In the genomic region with DNA sequence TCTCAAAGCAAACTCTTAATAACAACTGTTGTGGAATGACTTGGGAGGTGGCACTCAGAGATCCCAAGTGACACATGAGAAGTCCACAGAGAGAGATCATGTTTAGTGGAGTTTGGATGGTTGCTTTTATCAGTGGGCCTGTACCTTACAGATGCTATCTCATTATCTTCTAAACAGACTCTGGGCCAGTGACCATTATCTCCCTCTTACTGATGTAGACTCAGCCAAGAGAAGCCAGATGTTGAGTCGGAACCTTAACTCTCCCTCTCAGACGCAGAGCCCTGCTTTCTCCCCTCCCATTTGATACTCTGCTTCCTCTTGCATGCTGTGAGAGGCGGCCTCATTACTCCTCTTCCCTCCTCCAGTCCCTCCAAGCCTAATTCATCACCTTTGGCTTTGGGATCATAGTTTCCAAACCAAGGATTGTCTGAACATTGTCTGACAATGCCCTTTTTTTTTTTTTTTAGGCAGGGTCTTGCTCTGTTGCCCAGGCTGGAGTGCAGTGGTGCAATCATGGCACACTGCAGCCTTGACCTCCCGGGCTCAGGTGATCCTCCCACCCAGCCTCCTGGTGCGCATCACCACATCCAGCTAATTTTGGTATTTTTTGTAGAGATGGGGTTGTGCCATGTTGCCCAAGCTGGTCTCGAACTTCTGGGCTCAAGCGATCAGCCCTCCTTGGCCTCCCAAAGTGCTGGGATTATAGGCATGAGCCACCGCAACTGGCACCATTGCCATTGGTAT, we compare ENCODE assay signal across 20 cellular contexts. TPM values are rescaled to one million over a fixed set of nuclear protein-coding genes. Genes with fewer than 3 reads are reported as not detected.
DNase-seq lines count a peak whose midpoint lies in the region; ATAC-seq and TF ChIP-seq lines count a peak whose summit lies in the region.
"Had no signal": no experiment of that assay in that cellular context is flagged by ENCODE, and none has a peak within 500 bp of the region (broad histone marks: within the 10 kb centered on the region; RNA-seq: fewer than 3 reads in every experiment).

No MANE protein-coding gene starts in this region.

- in situ Hi-C loops in gastrocnemius medialis (cut with MboI; ENCODE audit: low sequenced_read_pairs in 4 of 4): loop anchor here (5.0 to 25.0 kb wide), 4 partner anchors 53 to 143 kb away; partner anchors contain the start of genes FLOT1 (in 3 of the 4) and IER3 (in 3 of the 4)

- peaks cover 35 to 45% of the 10 kb centered on the region in 2 donors for H3K4me1 ChIP-seq in gastrocnemius medialis

- peak; percentile 9 for DNase-seq in activated CD4-positive, CD25-positive, alpha-beta regulatory T cell treated with anti-CD3 and anti-CD28 coated beads, Interleukin-2, amount 50 U/mL, for 72 hours
- DNase-seq in activated T-helper 1 cell treated with anti-CD3 and anti-CD28 coated beads, Interleukin-12 subunit alpha, Interleukin-12 subunit beta, Interleukin-2, Interleukin-4 antibody, amounts not matched to agents 30 ng/mL and 10 ng/mL and 1 ng/mL, durations not matched to agents 14 hours and 24 hours and 36 hours (ENCODE audit: low spot score): no peak
- DNase-seq in left lobe of liver (ENCODE audit: low spot score) (peak; percentile 6), gastrocnemius medialis (no peak), retina (no peak)
- no peak for DNase-seq in stimulated activated CD4-positive, alpha-beta T cell treated with anti-CD3 and anti-CD28 coated beads, Interleukin-1b, Interleukin-23, amount 100 ng/mL, for 48 hours
- no peak for DNase-seq in T-helper 2 cell treated with Interferon-gamma antibody and Interleukin-4, amounts not matched to agents 5 μg/mL and 100 μg/mL, for 36 hours (ENCODE audit: low spot score)
- DNase-seq: foreskin melanocyte; HFFc6; immature natural killer cell; Karpas-422; mammary epithelial cell; NCI-H446 treated with DMSO at 0.1 percent for 48 hours; stimulated activated CD4-positive, alpha-beta T cell treated with anti-CD3 and anti-CD28 coated beads, Interleukin-12 subunit alpha, Interleukin-12 subunit beta, amount 100 ng/mL, for 4 hours had no signal

- ATAC-seq in activated CD4-positive, CD25-positive, alpha-beta regulatory T cell treated with anti-CD3 and anti-CD28 coated beads, Interleukin-2, amount 50 U/mL, for 24 hours: no peak
- ATAC-seq in left lobe of liver: no peak
- ATAC-seq in gastrocnemius medialis: no peak
- ATAC-seq: A549; activated naive CD4-positive, alpha-beta T cell treated with anti-CD3 and anti-CD28 coated beads, Interleukin-2, amount 50 U/mL, for 72 hours; GM12878 had no signal

- H3K4me3 ChIP-seq in gastrocnemius medialis: no peak overlapping the region
- H3K4me3 ChIP-seq: A549, GM12878 had no signal

- no peak for TF ChIP-seq POLR2A in gastrocnemius medialis (IDR thresholded peaks at IDR 0.05)

- peak overlapping the region; percentile 50 to 91 (median 70) for H3K27ac ChIP-seq in gastrocnemius medialis

- H3K27ac Mint-ChIP-seq in activated T-helper 1 cell treated with anti-CD3 and anti-CD28 coated beads, Interleukin-12 subunit alpha, Interleukin-12 subunit beta, Interleukin-2, Interleukin-4 antibody, amounts not matched to agents 30 ng/mL and 10 ng/mL and 1 ng/mL, durations not matched to agents 14 hours and 24 hours and 36 hours: peak overlapping the region; percentile 6
- no peak overlapping the region for H3K27ac Mint-ChIP-seq in T-helper 2 cell treated with Interferon-gamma antibody and Interleukin-4, amounts not matched to agents 5 μg/mL and 100 μg/mL, for 36 hours
- H3K27ac Mint-ChIP-seq: activated naive CD4-positive, alpha-beta T cell treated with anti-CD3 and anti-CD28 coated beads, Interleukin-2, amount 50 U/mL, for 72 hours; HFFc6 had no signal

- no peaks in the 10 kb centered on the region for H3K27me3 ChIP-seq in gastrocnemius medialis
- H3K27me3 ChIP-seq: cardiac muscle cell had no signal

- H3K9me3 ChIP-seq in gastrocnemius medialis: no peaks in the 10 kb centered on the region
- H3K9me3 ChIP-seq: A549 had no signal

- peaks cover 54% of the 10 kb centered on the region for H3K4me1 Mint-ChIP-seq in activated T-helper 1 cell treated with anti-CD3 and anti-CD28 coated beads, Interleukin-12 subunit alpha, Interleukin-12 subunit beta, Interleukin-2, Interleukin-4 antibody, amounts not matched to agents 30 ng/mL and 10 ng/mL and 1 ng/mL, durations not matched to agents 14 hours and 24 hours and 36 hours (ENCODE audit: low read depth)
- H3K4me1 Mint-ChIP-seq in T-helper 2 cell treated with Interferon-gamma antibody and Interleukin-4, amounts not matched to agents 5 μg/mL and 100 μg/mL, for 36 hours (ENCODE audit: low read depth): peaks cover 17% of the 10 kb centered on the region

- H3K27me3 Mint-ChIP-seq in activated T-helper 1 cell treated with anti-CD3 and anti-CD28 coated beads, Interleukin-12 subunit alpha, Interleukin-12 subunit beta, Interleukin-2, Interleukin-4 antibody, amounts not matched to agents 30 ng/mL and 10 ng/mL and 1 ng/mL, durations not matched to agents 14 hours and 24 hours and 36 hours (ENCODE audit: insufficient read depth): peaks cover 3% of the 10 kb centered on the region
- H3K27me3 Mint-ChIP-seq in T-helper 2 cell treated with Interferon-gamma antibody and Interleukin-4, amounts not matched to agents 5 μg/mL and 100 μg/mL, for 36 hours (ENCODE audit: low read depth): peaks cover 2% of the 10 kb centered on the region

- H3K9me3 Mint-ChIP-seq in activated T-helper 1 cell treated with anti-CD3 and anti-CD28 coated beads, Interleukin-12 subunit alpha, Interleukin-12 subunit beta, Interleukin-2, Interleukin-4 antibody, amounts not matched to agents 30 ng/mL and 10 ng/mL and 1 ng/mL, durations not matched to agents 14 hours and 24 hours and 36 hours: no peaks in the 10 kb centered on the region
- no peaks in the 10 kb centered on the region for H3K9me3 Mint-ChIP-seq in T-helper 2 cell treated with Interferon-gamma antibody and Interleukin-4, amounts not matched to agents 5 μg/mL and 100 μg/mL, for 36 hours
- H3K9me3 Mint-ChIP-seq: activated naive CD4-positive, alpha-beta T cell treated with anti-CD3 and anti-CD28 coated beads, Interleukin-2, amount 50 U/mL, for 72 hours; HFFc6; immature natural killer cell had no signal

- TF ChIP-seq CTCF in gastrocnemius medialis (IDR thresholded peaks at IDR 0.05 in 4 of 5, conservative IDR thresholded peaks at IDR 0.05 in 1 of 5): no peak

- peaks cover 2% of the 10 kb centered on the region for H3K36me3 Mint-ChIP-seq in activated T-helper 1 cell treated with anti-CD3 and anti-CD28 coated beads, Interleukin-12 subunit alpha, Interleukin-12 subunit beta, Interleukin-2, Interleukin-4 antibody, amounts not matched to agents 30 ng/mL and 10 ng/mL and 1 ng/mL, durations not matched to agents 14 hours and 24 hours and 36 hours (ENCODE audit: low read depth)
- no peaks in the 10 kb centered on the region for H3K36me3 Mint-ChIP-seq in T-helper 2 cell treated with Interferon-gamma antibody and Interleukin-4, amounts not matched to agents 5 μg/mL and 100 μg/mL, for 36 hours (ENCODE audit: low read depth)
- H3K36me3 Mint-ChIP-seq: activated naive CD4-positive, alpha-beta T cell treated with anti-CD3 and anti-CD28 coated beads, Interleukin-2, amount 50 U/mL, for 72 hours had no signal

- H3K36me3 ChIP-seq in gastrocnemius medialis: no peaks in the 10 kb centered on the region
- H3K36me3 ChIP-seq: cardiac muscle cell had no signal

- H3K4me3 Mint-ChIP-seq in activated T-helper 1 cell treated with anti-CD3 and anti-CD28 coated beads, Interleukin-12 subunit alpha, Interleukin-12 subunit beta, Interleukin-2, Interleukin-4 antibody, amounts not matched to agents 30 ng/mL and 10 ng/mL and 1 ng/mL, durations not matched to agents 14 hours and 24 hours and 36 hours: no peak overlapping the region
- no peak overlapping the region for H3K4me3 Mint-ChIP-seq in T-helper 2 cell treated with Interferon-gamma antibody and Interleukin-4, amounts not matched to agents 5 μg/mL and 100 μg/mL, for 36 hours
- H3K4me3 Mint-ChIP-seq: HFFc6, immature natural killer cell had no signal

- intact Hi-C loops in activated T-helper 1 cell treated with anti-CD3 and anti-CD28 coated beads, Interleukin-12 subunit alpha, Interleukin-12 subunit beta, Interleukin-2, Interleukin-4 antibody, amounts not matched to agents 30 ng/mL and 10 ng/mL and 1 ng/mL, durations not matched to agents 14 hours and 24 hours and 36 hours (cut with micrococcal nuclease): loop anchor here (5.0 kb wide), 1 partner anchor 263 kb away; the partner anchor contains the start of genes MRPS18B and PPP1R10
- intact Hi-C loops in gastrocnemius medialis (cut with DNase I; ENCODE audit: low total_unique reads): loop anchor here (5.0 kb wide), 2 partner anchors 32 to 193 kb away; partner anchors contain the start of genes PPP1R18 and VARS2

RNA-seq across cellular contexts. Expression of gene DDR1, which starts 4.5 kb away (rescaled TPM):
- 21.4 and 24.8 TPM in 2 replicates for total RNA-seq in activated T-helper 1 cell treated with anti-CD3 and anti-CD28 coated beads, Interleukin-12 subunit alpha, Interleukin-12 subunit beta, Interleukin-2, Interleukin-4 antibody, amounts not matched to agents 30 ng/mL and 10 ng/mL and 1 ng/mL, durations not matched to agents 14 hours and 24 hours and 36 hours
- 5.1 TPM for total RNA-seq in left lobe of liver
- 10 to 100 TPM; 20.0 to 62.2 (median 59.3) TPM for total RNA-seq in gastrocnemius medialis

RNA-seq across cellular contexts. Expression of gene GTF2H4, which starts 28.2 kb away (rescaled TPM):
- total RNA-seq in activated T-helper 1 cell treated with anti-CD3 and anti-CD28 coated beads, Interleukin-12 subunit alpha, Interleukin-12 subunit beta, Interleukin-2, Interleukin-4 antibody, amounts not matched to agents 30 ng/mL and 10 ng/mL and 1 ng/mL, durations not matched to agents 14 hours and 24 hours and 36 hours: 65.3 and 71.3 TPM in 2 replicates
- total RNA-seq in left lobe of liver (21.7 TPM), gastrocnemius medialis (10 to 100 TPM in 1 of 4 donors, 1 to 10 TPM in 3; 5.7 to 20.7 (median 7.5) TPM)

RNA-seq across cellular contexts. Expression of gene VARS2, which starts 34.2 kb away (rescaled TPM):
- total RNA-seq in activated T-helper 1 cell treated with anti-CD3 and anti-CD28 coated beads, Interleukin-12 subunit alpha, Interleukin-12 subunit beta, Interleukin-2, Interleukin-4 antibody, amounts not matched to agents 30 ng/mL and 10 ng/mL and 1 ng/mL, durations not matched to agents 14 hours and 24 hours and 36 hours: 74.0 and 76.0 TPM in 2 replicates
- total RNA-seq in left lobe of liver (28.9 TPM), gastrocnemius medialis (10 to 100 TPM; 16.0 to 38.5 (median 19.3) TPM)

RNA-seq across cellular contexts. Expression of gene SFTA2, which starts 52.1 kb away (rescaled TPM):
- total RNA-seq in activated T-helper 1 cell treated with anti-CD3 and anti-CD28 coated beads, Interleukin-12 subunit alpha, Interleukin-12 subunit beta, Interleukin-2, Interleukin-4 antibody, amounts not matched to agents 30 ng/mL and 10 ng/mL and 1 ng/mL, durations not matched to agents 14 hours and 24 hours and 36 hours: not detected in 2 replicates
- total RNA-seq in left lobe of liver (not detected), gastrocnemius medialis (not detected)
- total RNA-seq: activated naive CD4-positive, alpha-beta T cell treated with anti-CD3 and anti-CD28 coated beads, Interleukin-2, amount 50 U/mL, for 72 hours; cardiac muscle cell; HFFc6; mammary epithelial cell; OCI-LY7 had no signal

Comparison
In these comparisons a context has a peak if more than half of its experiments do, and no peak if none do; other contexts are left out.
1. DNase-seq: peak in activated CD4-positive, CD25-positive, alpha-beta regulatory T cell treated with anti-CD3 and anti-CD28 coated beads, Interleukin-2, amount 50 U/mL, for 72 hours (single experiment) and left lobe of liver (single experiment); none in activated T-helper 1 cell treated with anti-CD3 and anti-CD28 coated beads, Interleukin-12 subunit alpha, Interleukin-12 subunit beta, Interleukin-2, Interleukin-4 antibody, amounts not matched to agents 30 ng/mL and 10 ng/mL and 1 ng/mL, durations not matched to agents 14 hours and 24 hours and 36 hours (single experiment), gastrocnemius medialis (0 of 2), retina (single experiment), stimulated activated CD4-positive, alpha-beta T cell treated with anti-CD3 and anti-CD28 coated beads, Interleukin-1b, Interleukin-23, amount 100 ng/mL, for 48 hours (single experiment) and T-helper 2 cell treated with Interferon-gamma antibody and Interleukin-4, amounts not matched to agents 5 μg/mL and 100 μg/mL, for 36 hours (single experiment).